ENCODE assay signal across 27 cellular contexts in the genomic region with DNA sequence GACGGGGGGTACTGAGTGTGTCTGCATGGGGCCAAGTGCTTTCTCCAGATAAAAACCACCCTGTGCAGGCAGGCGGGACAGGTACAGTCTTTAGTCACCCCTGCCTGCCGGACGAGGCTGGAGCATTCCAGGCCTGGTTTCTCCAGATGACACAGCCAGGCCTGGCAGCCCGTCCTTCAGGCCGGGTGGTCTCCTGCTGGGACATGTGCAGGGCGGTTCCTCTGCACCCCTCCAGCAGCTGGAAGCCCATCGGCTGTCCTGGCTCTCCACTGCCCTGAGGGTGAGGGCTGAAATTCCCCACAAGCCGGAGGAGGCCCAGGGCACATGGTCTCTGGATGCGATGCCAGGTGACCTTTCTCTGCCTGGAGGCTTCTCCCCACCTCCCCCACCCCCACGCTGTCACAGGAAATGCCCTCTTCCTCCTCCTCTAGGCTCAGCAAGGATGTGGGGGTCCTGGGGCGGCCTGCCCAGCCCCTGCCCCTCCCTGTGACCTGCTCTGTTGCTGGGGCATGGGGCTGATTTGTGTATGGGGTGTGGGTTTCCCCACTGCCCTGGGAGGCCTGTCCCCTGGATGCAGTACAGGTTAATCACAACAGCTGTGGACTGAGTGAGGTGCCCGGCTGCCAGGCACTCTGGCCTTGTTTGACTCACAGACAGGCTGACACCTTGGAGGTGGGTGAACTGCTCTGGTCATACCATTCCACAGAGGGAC.
"Had no signal": no experiment of that assay in that cellular context is flagged by ENCODE, and none has a peak within 500 bp of the region (broad histone marks: within the 10 kb centered on the region; RNA-seq: fewer than 3 reads in every experiment).

No MANE protein-coding gene starts in this region.

- H3K9ac ChIP-seq: SK-N-SH had no signal

- FAIRE-seq: astrocyte had no signal

- H3K9me3 ChIP-seq: adrenal gland, body of pancreas, breast epithelium, SJSA1, SK-N-SH had no signal

- H3K4me3 ChIP-seq: adrenal gland, body of pancreas, breast epithelium, SJSA1 had no signal

- H3K4me1 ChIP-seq: adrenal gland, body of pancreas, breast epithelium had no signal

- H3K27me3 ChIP-seq: adrenal gland, body of pancreas, SJSA1 had no signal

- H3K36me3 ChIP-seq: adrenal gland, breast epithelium, SJSA1 had no signal

- H3K4me2 ChIP-seq: SK-N-SH had no signal

- DNase-seq: activated CD4-positive, alpha-beta T cell treated with anti-CD3 and anti-CD28 coated beads for 36 hours; activated CD4-positive, alpha-beta T cell treated with anti-CD3 and anti-CD28 coated beads, Interleukin-2, amount 10 ng/mL, durations not matched to agents 7 days and 5 days; activated CD4-positive, alpha-beta T cell treated with anti-CD3 and anti-CD28 coated beads, Interleukin-2, amount 50 U/mL, for 48 hours; activated CD8-positive, alpha-beta T cell treated with anti-CD3 and anti-CD28 coated beads, Interleukin-2, amount 10 ng/mL, durations not matched to agents 7 days and 5 days; activated gamma-delta T cell; activated naive CD4-positive, alpha-beta T cell treated with anti-CD3 and anti-CD28 coated beads for 36 hours; activated T-cell treated with anti-CD3 and anti-CD28 coated beads, Interleukin-2, amount 50 U/mL, for 24 hours; adrenal gland; body of pancreas; caudate nucleus; Karpas-422; NCI-H1048; NCI-H1105 treated with DMSO at 0.1 percent for 48 hours; NCI-H1436; NCI-H1694 treated with DMSO at 0.1 percent for 48 hours; NCI-H2029; NCI-H345; NCI-H524 treated with DMSO at 0.1 percent for 48 hours; SHP77 treated with DMSO at 0.1 percent for 48 hours; SK-N-SH had no signal

- H3K27ac ChIP-seq: adrenal gland, body of pancreas, breast epithelium, SJSA1 had no signal

- ATAC-seq: activated CD4-positive, alpha-beta T cell treated with anti-CD3 and anti-CD28 coated beads for 36 hours; activated CD4-positive, CD25-positive, alpha-beta regulatory T cell treated with anti-CD3 and anti-CD28 coated beads, Interleukin-2, amount 50 U/mL, for 24 hours; activated CD8-positive, alpha-beta T cell treated with anti-CD3 and anti-CD28 coated beads, Interleukin-2, amount 10 ng/mL, durations not matched to agents 7 days and 5 days; activated naive CD4-positive, alpha-beta T cell treated with anti-CD3 and anti-CD28 coated beads, Interleukin-2, amount 50 U/mL, for 72 hours; body of pancreas; Panc1; WTC11 had no signal
